Comparison of ENCODE assay signal across 30 cellular contexts in genomic region chr14:48967419-48967818, GRCh38.
"Had no signal": no experiment of that assay in that cellular context is flagged by ENCODE, and none has a peak within 500 bp of the region (broad histone marks: within the 10 kb centered on the region; RNA-seq: fewer than 3 reads in every experiment).

No MANE protein-coding gene starts in this region.

- H3K27ac Mint-ChIP-seq: activated CD4-positive, alpha-beta T cell treated with anti-CD3 and anti-CD28 coated beads, Interleukin-2, amount 10 ng/mL, durations not matched to agents 24 days and 14 days; activated CD8-positive, alpha-beta T cell treated with anti-CD3 and anti-CD28 coated beads for 36 hours; activated naive CD8-positive, alpha-beta T cell treated with anti-CD3 and anti-CD28 coated beads for 36 hours; activated T-cell treated with anti-CD3 and anti-CD28 coated beads, Interleukin-2, amount 50 U/mL, for 72 hours; activated T-helper 17 cell treated with anti-CD3 and anti-CD28 coated beads, Interleukin-2, amount 50 U/mL, for 72 hours had no signal

- ATAC-seq: activated CD8-positive, alpha-beta T cell treated with anti-CD3 and anti-CD28 coated beads for 36 hours; activated T-cell treated with anti-CD3 and anti-CD28 coated beads, Interleukin-2, amount 50 U/mL, for 72 hours; activated T-helper 17 cell treated with anti-CD3 and anti-CD28 coated beads, Interleukin-2, amount 50 U/mL, for 72 hours; K562 had no signal

- H3K4me3 Mint-ChIP-seq: activated CD4-positive, alpha-beta T cell treated with anti-CD3 and anti-CD28 coated beads, Interleukin-2, amount 10 ng/mL, durations not matched to agents 24 days and 14 days; activated CD8-positive, alpha-beta T cell treated with anti-CD3 and anti-CD28 coated beads for 36 hours; activated naive CD8-positive, alpha-beta T cell treated with anti-CD3 and anti-CD28 coated beads for 36 hours; activated T-cell treated with anti-CD3 and anti-CD28 coated beads, Interleukin-2, amount 50 U/mL, for 72 hours; activated T-helper 17 cell treated with anti-CD3 and anti-CD28 coated beads, Interleukin-2, amount 50 U/mL, for 72 hours; central memory CD8-positive, alpha-beta T cell had no signal

- H3K9me3 Mint-ChIP-seq: activated CD4-positive, alpha-beta T cell treated with anti-CD3 and anti-CD28 coated beads, Interleukin-2, amount 10 ng/mL, durations not matched to agents 24 days and 14 days; activated CD8-positive, alpha-beta T cell treated with anti-CD3 and anti-CD28 coated beads for 36 hours; activated naive CD8-positive, alpha-beta T cell treated with anti-CD3 and anti-CD28 coated beads for 36 hours; activated T-cell treated with anti-CD3 and anti-CD28 coated beads, Interleukin-2, amount 50 U/mL, for 72 hours; activated T-helper 17 cell treated with anti-CD3 and anti-CD28 coated beads, Interleukin-2, amount 50 U/mL, for 72 hours had no signal

- H3K4me1 Mint-ChIP-seq: activated CD4-positive, alpha-beta T cell treated with anti-CD3 and anti-CD28 coated beads, Interleukin-2, amount 10 ng/mL, durations not matched to agents 24 days and 14 days; activated naive CD8-positive, alpha-beta T cell treated with anti-CD3 and anti-CD28 coated beads for 36 hours; activated T-helper 17 cell treated with anti-CD3 and anti-CD28 coated beads, Interleukin-2, amount 50 U/mL, for 72 hours; central memory CD8-positive, alpha-beta T cell had no signal

- H3K9me3 ChIP-seq: SJSA1 had no signal

- H3K4me3 ChIP-seq: cardiac muscle cell, K562, PC-9, SJSA1 had no signal

- H3K27me3 Mint-ChIP-seq: activated CD4-positive, alpha-beta T cell treated with anti-CD3 and anti-CD28 coated beads, Interleukin-2, amount 10 ng/mL, durations not matched to agents 24 days and 14 days; activated naive CD8-positive, alpha-beta T cell treated with anti-CD3 and anti-CD28 coated beads for 36 hours; activated T-helper 17 cell treated with anti-CD3 and anti-CD28 coated beads, Interleukin-2, amount 50 U/mL, for 72 hours; central memory CD8-positive, alpha-beta T cell had no signal

- H3K4me2 ChIP-seq: PC-9 had no signal

- DNase-seq: activated CD4-positive, alpha-beta T cell treated with anti-CD3 and anti-CD28 coated beads, Interleukin-2, amount 10 ng/mL, durations not matched to agents 24 days and 14 days; activated CD4-positive, alpha-beta T cell treated with anti-CD3 and anti-CD28 coated beads, Interleukin-2, amount 50 U/mL, for 4 hours; activated CD4-positive, CD25-positive, alpha-beta regulatory T cell; activated CD8-positive, alpha-beta T cell treated with anti-CD3 and anti-CD28 coated beads for 36 hours; activated effector memory CD4-positive, alpha-beta T cell treated with anti-CD3 and anti-CD28 coated beads, Interleukin-2, amount 50 U/mL, for 16 hours; activated naive CD4-positive, alpha-beta T cell; activated naive CD4-positive, alpha-beta T cell treated with anti-CD3 and anti-CD28 coated beads, Interleukin-2, amount 50 U/mL, for 16 hours; activated naive CD8-positive, alpha-beta T cell treated with anti-CD3 and anti-CD28 coated beads for 36 hours; activated T-cell treated with anti-CD3 and anti-CD28 coated beads, Interleukin-2, amount 50 U/mL, for 1 hour; activated T-cell treated with anti-CD3 and anti-CD28 coated beads, Interleukin-2, amount 50 U/mL, for 72 hours; amniotic stem cell; aorta; NCI-H1105; NCI-H1417 treated with DMSO at 0.1 percent for 48 hours; NCI-H187 treated with DMSO at 0.1 percent for 48 hours; NCI-H2081; NCI-H2171 treated with DMSO at 0.1 percent for 48 hours; NCI-H2227 treated with DMSO at 0.1 percent for 48 hours; NCI-H446; NCI-H510A treated with DMSO at 0.1 percent for 48 hours; PC-9; SHP77 treated with DMSO at 0.1 percent for 48 hours; SW 1271; T1000; WERI-Rb-1 had no signal

- H2AFZ ChIP-seq: PC-9 had no signal

- H3K27ac ChIP-seq: cardiac muscle cell, PC-9, SJSA1, WERI-Rb-1 had no signal

- H3K27me3 ChIP-seq: cardiac muscle cell, SJSA1 had no signal

- H3K4me1 ChIP-seq: SJSA1 had no signal

- H3K36me3 ChIP-seq: cardiac muscle cell, SJSA1, WERI-Rb-1 had no signal

- H3K36me3 Mint-ChIP-seq: activated naive CD8-positive, alpha-beta T cell treated with anti-CD3 and anti-CD28 coated beads for 36 hours had no signal
